Comparison of ENCODE assay signal across 13 cellular contexts in the genomic region with DNA sequence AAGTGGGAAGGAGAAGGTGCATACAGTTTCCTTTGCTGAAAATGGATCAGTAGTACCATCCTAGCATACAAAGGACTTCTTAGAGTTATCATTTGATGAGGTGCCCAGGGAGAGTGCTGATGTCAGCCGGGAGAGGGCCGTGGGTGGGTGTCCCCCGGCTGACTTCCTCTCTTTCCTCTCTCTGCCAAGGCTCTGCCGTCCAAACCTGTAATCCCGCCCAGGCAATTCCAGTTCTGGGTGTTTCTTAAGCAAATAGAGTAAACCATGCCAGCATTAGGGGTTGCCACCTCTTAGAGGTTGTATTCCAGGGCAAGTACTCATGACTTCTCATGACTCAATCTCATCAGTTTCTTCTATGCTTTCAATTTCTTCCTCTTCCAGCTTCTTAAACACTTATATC.
DNase-seq lines count a peak whose midpoint lies in the region; ATAC-seq lines count a peak whose summit lies in the region.
"Had no signal": no experiment of that assay in that cellular context is flagged by ENCODE, and none has a peak within 500 bp of the region (broad histone marks: within the 10 kb centered on the region; RNA-seq: fewer than 3 reads in every experiment).

No MANE protein-coding gene starts in this region.

- DNase-seq in EL (peak; percentile 10), SK-MEL-5 (ENCODE audit: low read depth, low spot score) (peak; percentile 21), Right ventricle myocardium superior (no peak), activated T-cell treated with anti-CD3 and anti-CD28 coated beads for 4 hours (no peak)
- no peak for DNase-seq in NK-92 treated with Interleukin-12 subunit alpha and Interleukin-12 subunit beta, amount 100 ng/mL, for 24 hours (lab: John Stamatoyannopoulos, UW)
- DNase-seq: activated CD4-positive, alpha-beta T cell treated with anti-CD3 and anti-CD28 coated beads, Interleukin-2, amount 50 U/mL, for 48 hours; activated naive CD8-positive, alpha-beta T cell treated with anti-CD3 and anti-CD28 coated beads, Interleukin-2, amount 10 ng/mL, durations not matched to agents 7 days and 5 days; CD4-positive, CD25-positive, alpha-beta regulatory T cell; hypothalamus; NCI-H1694 had no signal

- no peaks in the 10 kb centered on the region for H3K27me3 ChIP-seq in rectal smooth muscle tissue (ENCODE audit: control insufficient read depth, insufficient read depth, low read length)

- no peaks in the 10 kb centered on the region for H3K36me3 ChIP-seq in rectal smooth muscle tissue (ENCODE audit: control insufficient read depth, insufficient read depth, low read length)

- H3K27ac ChIP-seq in rectal smooth muscle tissue (ENCODE audit: low read depth, low read length): no peak overlapping the region

- ATAC-seq in Right ventricle myocardium superior (ENCODE audit: poor library complexity): peak; percentile 68
- ATAC-seq in HG03175 (IDR thresholded peaks at IDR 0.05; ENCODE audit: unreplicated experiment): no peak
- ATAC-seq in GM19351 (IDR thresholded peaks at IDR 0.05; ENCODE audit: unreplicated experiment): no peak

- in situ Hi-C loops in SK-MEL-5 (cut with HindIII; ENCODE audit: low pct_unique_long_range_greater_than_20kb, low sequenced_read_pairs): no loop called here

- intact Hi-C loops in Right ventricle myocardium superior (cut with DNase I): no loop called here

- no peaks in the 10 kb centered on the region for H3K4me1 ChIP-seq in rectal smooth muscle tissue (ENCODE audit: control insufficient read depth, insufficient read depth, low read length)

- no peak overlapping the region for H3K9ac ChIP-seq in rectal smooth muscle tissue (ENCODE audit: low read length)

- H3K4me3 ChIP-seq in rectal smooth muscle tissue (ENCODE audit: low read length): peak overlapping the region; percentile 5

Comparison
In these comparisons a context has a peak if more than half of its experiments do, and no peak if none do; other contexts are left out.
1. DNase-seq: peak in EL (single experiment) and SK-MEL-5 (single experiment); none in Right ventricle myocardium superior (single experiment), NK-92 treated with Interleukin-12 subunit alpha and Interleukin-12 subunit beta, amount 100 ng/mL, for 24 hours (single experiment) and activated T-cell treated with anti-CD3 and anti-CD28 coated beads for 4 hours (single experiment).